In the genomic region with DNA sequence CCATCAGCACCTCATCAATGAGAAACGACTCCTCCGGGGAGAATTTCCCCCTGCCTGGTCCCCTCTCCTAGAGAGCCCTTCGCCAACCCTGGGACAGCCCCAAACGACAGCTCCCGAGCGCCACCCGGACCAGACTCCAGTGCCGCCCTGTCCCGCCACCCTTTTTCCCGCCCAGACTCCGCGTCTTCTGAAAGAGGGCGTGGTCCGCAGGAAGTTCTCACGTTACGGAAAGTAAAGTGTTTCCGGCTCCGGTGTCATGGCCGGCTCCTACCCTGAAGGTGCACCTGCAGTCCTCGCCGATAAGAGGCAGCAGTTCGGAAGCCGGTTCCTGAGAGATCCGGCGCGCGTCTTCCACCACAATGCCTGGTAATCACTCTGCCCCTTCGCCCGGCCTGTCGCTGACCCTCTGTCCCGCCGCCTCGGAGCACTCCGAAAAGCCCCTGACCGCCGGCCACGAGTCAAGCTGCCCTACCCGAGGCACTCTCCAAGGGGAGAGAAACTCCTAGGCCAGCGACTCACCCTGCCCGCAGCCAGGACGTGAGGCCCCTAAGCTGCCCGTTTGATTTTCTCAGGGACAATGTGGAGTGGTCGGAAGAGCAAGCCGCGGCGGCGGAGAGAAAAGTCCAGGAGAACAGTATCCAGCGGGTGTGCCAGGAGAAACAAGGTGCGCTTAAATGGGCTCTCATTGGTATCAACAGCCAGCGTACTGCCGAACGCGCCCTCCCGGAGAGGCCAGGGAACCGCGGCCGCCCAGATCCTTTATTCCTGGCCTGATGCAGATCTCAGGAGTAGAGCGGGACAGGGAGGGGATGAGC, we compare ENCODE assay signal across 8 cellular contexts.
DNase-seq lines count a peak whose midpoint lies in the region; ATAC-seq and TF ChIP-seq lines count a peak whose summit lies in the region.
"Not testable (repeated sequence)": the region's sequence is repeated elsewhere in the genome, so short reads cannot be mapped to it uniquely, and the experiment has no call there.

A gene with protein sequence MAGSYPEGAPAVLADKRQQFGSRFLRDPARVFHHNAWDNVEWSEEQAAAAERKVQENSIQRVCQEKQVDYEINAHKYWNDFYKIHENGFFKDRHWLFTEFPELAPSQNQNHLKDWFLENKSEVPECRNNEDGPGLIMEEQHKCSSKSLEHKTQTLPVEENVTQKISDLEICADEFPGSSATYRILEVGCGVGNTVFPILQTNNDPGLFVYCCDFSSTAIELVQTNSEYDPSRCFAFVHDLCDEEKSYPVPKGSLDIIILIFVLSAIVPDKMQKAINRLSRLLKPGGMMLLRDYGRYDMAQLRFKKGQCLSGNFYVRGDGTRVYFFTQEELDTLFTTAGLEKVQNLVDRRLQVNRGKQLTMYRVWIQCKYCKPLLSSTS (plus strand): TSS at position 251 of the 815 bp plus-strand sequence. CDS start 6 bp downstream, at position 257.

- not testable (repeated sequence) for H3K9me3 ChIP-seq in mucosa of stomach (ENCODE audit: control insufficient read depth, low read length)

- TF ChIP-seq RAD21 in Ishikawa (IDR thresholded peaks at IDR 0.05; ENCODE audit: low read depth), result not testable (repeated sequence)

- H3K36me3 ChIP-seq in mucosa of stomach (ENCODE audit: control insufficient read depth, insufficient read depth, low read length), result not testable (repeated sequence)

- H3K4me3 ChIP-seq in mucosa of stomach (ENCODE audit: low read length), result peak within 1 kb of the TSS; percentile 60

- TF ChIP-seq POLR2A in erythroblast (IDR thresholded peaks at IDR 0.05; ENCODE audit: low read length), result peak; percentile 84

- H3K9ac ChIP-seq in mucosa of stomach (ENCODE audit: low read length), result peak within 1 kb of the TSS; percentile 73

- ATAC-seq in GM21619 (IDR thresholded peaks at IDR 0.05; ENCODE audit: unreplicated experiment), result peak; percentile 94

- DNase-seq in DMS79 (lab: John Stamatoyannopoulos, UW) (peak; percentile 67), OCI-M1 (lab: John Stamatoyannopoulos, UW) (peak; percentile 96), activated T-cell treated with anti-CD3 and anti-CD28 coated beads for 24 hours (ENCODE audit: low read depth) (peak; percentile 87), erythroblast (lab: John Stamatoyannopoulos, UW) (peak; percentile 93 to 95)
- peak; percentile 91 for DNase-seq in stimulated activated CD8-positive, alpha-beta memory T cell treated with anti-CD3 and anti-CD28 coated beads, Interleukin-4, amount 100 ng/mL, for 48 hours

- not testable (repeated sequence) for H3K4me1 ChIP-seq in mucosa of stomach (ENCODE audit: control insufficient read depth, insufficient read depth, low read length)

- not testable (repeated sequence) for H3K27me3 ChIP-seq in mucosa of stomach (ENCODE audit: control insufficient read depth, insufficient read depth, low read length)

- not testable (repeated sequence) for TF ChIP-seq EP300 in Ishikawa (IDR thresholded peaks at IDR 0.05; ENCODE audit: borderline replicate concordance)

TF ChIP-seq in Ishikawa, 13 proteins besides CTCF, POLR2A, EP300 and RAD21:
- peak; percentile 97 for TF ChIP-seq YY1 (IDR thresholded peaks at IDR 0.05; ENCODE audit: low read depth)
- TF ChIP-seq, protein P1, sequence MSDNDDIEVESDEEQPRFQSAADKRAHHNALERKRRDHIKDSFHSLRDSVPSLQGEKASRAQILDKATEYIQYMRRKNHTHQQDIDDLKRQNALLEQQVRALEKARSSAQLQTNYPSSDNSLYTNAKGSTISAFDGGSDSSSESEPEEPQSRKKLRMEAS (IDR thresholded peaks at IDR 0.05), result peak; percentile 94
- TF ChIP-seq TCF12 (IDR thresholded peaks at IDR 0.05; ENCODE audit: low read depth), result peak; percentile 69
- TF ChIP-seq, protein P2, sequence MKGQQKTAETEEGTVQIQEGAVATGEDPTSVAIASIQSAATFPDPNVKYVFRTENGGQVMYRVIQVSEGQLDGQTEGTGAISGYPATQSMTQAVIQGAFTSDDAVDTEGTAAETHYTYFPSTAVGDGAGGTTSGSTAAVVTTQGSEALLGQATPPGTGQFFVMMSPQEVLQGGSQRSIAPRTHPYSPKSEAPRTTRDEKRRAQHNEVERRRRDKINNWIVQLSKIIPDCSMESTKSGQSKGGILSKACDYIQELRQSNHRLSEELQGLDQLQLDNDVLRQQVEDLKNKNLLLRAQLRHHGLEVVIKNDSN (IDR thresholded peaks at IDR 0.05), result peak; percentile 26; the same call in 1 of the 2 replicates
- peak; percentile 29; the same call in 1 of the 2 replicates for TF ChIP-seq FOXM1 (IDR thresholded peaks at IDR 0.05; ENCODE audit: borderline replicate concordance, low read depth)
- peak; percentile 96 for TF ChIP-seq TAF1 (IDR thresholded peaks at IDR 0.05; ENCODE audit: low read depth)
TF ChIP-seq in Ishikawa: peak in this region for 6; not testable (repeated sequence) for 7.

Comparison
In these comparisons a context has a peak if more than half of its experiments do, and no peak if none do; other contexts are left out.
1. Peak in every context shown above with its lines: DNase-seq, ATAC-seq and H3K4me3 ChIP-seq.